23 cellular contexts compared by ENCODE assay signal in genomic region chr10:61302124-61302523, GRCh38.
DNase-seq lines count a peak whose midpoint lies in the region; ATAC-seq and TF ChIP-seq lines count a peak whose summit lies in the region.
"Had no signal": no experiment of that assay in that cellular context is flagged by ENCODE, and none has a peak within 500 bp of the region (broad histone marks: within the 10 kb centered on the region; RNA-seq: fewer than 3 reads in every experiment).

No MANE protein-coding gene starts in this region.

- no peaks in the 10 kb centered on the region for H3K79me1 ChIP-seq in IMR-90 (ENCODE audit: low read depth in 1 of 2, low read length in 2 of 2)

- no peak overlapping the region for H2BK20ac ChIP-seq in IMR-90 (ENCODE audit: low read depth, low read length)

- no peak overlapping the region for H3K4ac ChIP-seq in IMR-90 (ENCODE audit: low read depth, low read length)

- no peak for TF ChIP-seq CTCF in IMR-90 (conservative IDR thresholded peaks at IDR 0.05; ENCODE audit: low read depth, low read length)
- no peak for TF ChIP-seq CTCF in fibroblast of lung (conservative IDR thresholded peaks at IDR 0.05 in 1 of 2, IDR thresholded peaks at IDR 0.05 in 1 of 2; ENCODE audit: low read depth in 1 of 2, low read length in 2 of 2)
- no peak for TF ChIP-seq CTCF in nephron (IDR thresholded peaks at IDR 0.05; ENCODE audit: unreplicated experiment in 3 of 3)
- TF ChIP-seq CTCF in coronary artery (IDR thresholded peaks at IDR 0.05), result no peak

- ATAC-seq in IMR-90 (ENCODE audit: low read depth) (peak; percentile 77), HG02885 (IDR thresholded peaks at IDR 0.05; ENCODE audit: poor library complexity, unreplicated experiment) (no peak), GM19023 (IDR thresholded peaks at IDR 0.05; ENCODE audit: unreplicated experiment) (no peak)

- no peak overlapping the region for H4K91ac ChIP-seq in IMR-90 (ENCODE audit: insufficient read depth, low read depth, low read length)

- no TSS peak for BruUV-seq in IMR-90 (replicated peaks; lab: Mats Ljungman, UMichigan)

- H3K4me1 Mint-ChIP-seq in nephron, result peaks cover 22% of the 10 kb centered on the region
- H3K4me1 Mint-ChIP-seq in T-helper 2 cell treated with Interferon-gamma antibody and Interleukin-4, amounts not matched to agents 5 μg/mL and 100 μg/mL, for 36 hours (ENCODE audit: low read depth), result no peaks in the 10 kb centered on the region
- H3K4me1 Mint-ChIP-seq: IgD-negative memory B cell had no signal

- no peak overlapping the region for H3K4me3 ChIP-seq in ACC112 (ENCODE audit: low read depth, low read length)
- H3K4me3 ChIP-seq in IMR-90 (ENCODE audit: insufficient read depth, low read depth, low read length), result no peak overlapping the region
- H3K4me3 ChIP-seq in fibroblast of lung (replicated peaks in 1 of 4; ENCODE audit: control extremely low read depth in 1 of 4, insufficient read depth in 1 of 4, low read depth in 3 of 4, low read length in 4 of 4), result no peak overlapping the region
- no peak overlapping the region for H3K4me3 ChIP-seq in coronary artery

- no peak overlapping the region for H3K23ac ChIP-seq in IMR-90 (ENCODE audit: low read depth, low read length)

- H3K18ac ChIP-seq in IMR-90 (ENCODE audit: low read depth, low read length), result peak overlapping the region; percentile 94; the same call in 1 of the 2 replicates

- no peak overlapping the region; the same call in 1 of the 2 replicates for H4K5ac ChIP-seq in IMR-90 (ENCODE audit: low read depth, low read length)

- peak overlapping the region; percentile 63 for H3K27ac ChIP-seq in ACC112 (ENCODE audit: low read depth, low read length)
- no peak overlapping the region; the same call in 1 of the 2 replicates for H3K27ac ChIP-seq in IMR-90 (ENCODE audit: insufficient read depth, low read length)
- no peak overlapping the region for H3K27ac ChIP-seq in fibroblast of lung (ENCODE audit: insufficient read depth, low read length)
- H3K27ac ChIP-seq in coronary artery, result no peak overlapping the region
- H3K27ac ChIP-seq: 22Rv1, KMS-11 had no signal

- H3K79me2 ChIP-seq in ACC112 (ENCODE audit: control insufficient read depth, insufficient read depth, low read length, unreplicated experiment) (no peaks in the 10 kb centered on the region), fibroblast of lung (ENCODE audit: control insufficient read depth, insufficient read depth, low read length) (no peaks in the 10 kb centered on the region)

- no peak overlapping the region for H3K56ac ChIP-seq in IMR-90 (ENCODE audit: extremely low read depth, insufficient read depth, low read length)

- H3K27me3 ChIP-seq in ACC112 (ENCODE audit: insufficient read depth, low read length) (no peaks in the 10 kb centered on the region), IMR-90 (ENCODE audit: control insufficient read depth, insufficient read depth, low read length) (no peaks in the 10 kb centered on the region), fibroblast of lung (ENCODE audit: control insufficient read depth, insufficient read depth, low read length) (no peaks in the 10 kb centered on the region)

- POLR2A ChIA-PET in IMR-90 (lab: Charles Lee; ENCODE audit: unreplicated experiment), result no interaction called here

- H2BK15ac ChIP-seq in IMR-90 (ENCODE audit: low read depth, low read length), result no peak overlapping the region

- H4K8ac ChIP-seq in IMR-90 (ENCODE audit: low read depth in 2 of 2, low read length in 2 of 2), result no peak overlapping the region

- peak overlapping the region; percentile 28 to 66 (median 60) for H3K27ac Mint-ChIP-seq in nephron
- H3K27ac Mint-ChIP-seq in T-helper 2 cell treated with Interferon-gamma antibody and Interleukin-4, amounts not matched to agents 5 μg/mL and 100 μg/mL, for 36 hours, result no peak overlapping the region
- H3K27ac Mint-ChIP-seq: IgD-negative memory B cell had no signal

- H2AK5ac ChIP-seq in IMR-90 (ENCODE audit: low read depth, low read length), result no peak overlapping the region

- dilution Hi-C loops in IMR-90 (cut with HindIII; ENCODE audit: low sequenced_read_pairs, unreplicated experiment), result no loop called here

- CTCF ChIA-PET in IMR-90 (lab: Yijun Ruan, JAX), result no interaction called here

- H3K4me1 ChIP-seq in ACC112 (ENCODE audit: control insufficient read depth, insufficient read depth, low read length, unreplicated experiment) (peaks cover 5% of the 10 kb centered on the region), IMR-90 (ENCODE audit: control insufficient read depth, insufficient read depth, low read length) (peaks cover 4% of the 10 kb centered on the region), fibroblast of lung (ENCODE audit: control insufficient read depth, extremely low read depth, insufficient read depth, low read length) (peaks cover 2% of the 10 kb centered on the region)

- H3K9ac ChIP-seq in IMR-90 (ENCODE audit: low read depth, low read length), result no peak overlapping the region
- no peak overlapping the region for H3K9ac ChIP-seq in fibroblast of lung (ENCODE audit: insufficient read depth, low read length)
- H3K9ac ChIP-seq: KMS-11, SK-N-SH had no signal

- H3K4me3 Mint-ChIP-seq in nephron, result no peak overlapping the region
- H3K4me3 Mint-ChIP-seq in T-helper 2 cell treated with Interferon-gamma antibody and Interleukin-4, amounts not matched to agents 5 μg/mL and 100 μg/mL, for 36 hours, result no peak overlapping the region
- H3K4me3 Mint-ChIP-seq: IgD-negative memory B cell had no signal

- TF ChIP-seq RAD21 in IMR-90 (IDR thresholded peaks at IDR 0.05; ENCODE audit: low read length), result no peak

- no peaks in the 10 kb centered on the region for H3K9me1 ChIP-seq in IMR-90 (ENCODE audit: insufficient read depth, low read length)

- H2BK120ac ChIP-seq in IMR-90 (ENCODE audit: low read depth, low read length), result no peak overlapping the region

- no peaks in the 10 kb centered on the region for H3K36me3 Mint-ChIP-seq in nephron (ENCODE audit: low read depth)
- H3K36me3 Mint-ChIP-seq in T-helper 2 cell treated with Interferon-gamma antibody and Interleukin-4, amounts not matched to agents 5 μg/mL and 100 μg/mL, for 36 hours (ENCODE audit: low read depth), result no peaks in the 10 kb centered on the region
- H3K36me3 Mint-ChIP-seq: IgD-negative memory B cell had no signal

- H3K9me3 ChIP-seq in IMR-90 (ENCODE audit: control insufficient read depth, insufficient read depth, low read length), result peaks cover 4% of the 10 kb centered on the region; the same call in 1 of the 2 replicates
- no peaks in the 10 kb centered on the region for H3K9me3 ChIP-seq in fibroblast of lung (ENCODE audit: control insufficient read depth, insufficient read depth, low read depth, low read length)

- intact Hi-C loops in IMR-90 (cut with micrococcal nuclease), result no loop called here

- no peaks in the 10 kb centered on the region for H3K36me3 ChIP-seq in ACC112 (ENCODE audit: insufficient read depth, low read length)
- H3K36me3 ChIP-seq in IMR-90 (ENCODE audit: control insufficient read depth, insufficient read depth, low read length), result no peaks in the 10 kb centered on the region
- H3K36me3 ChIP-seq in fibroblast of lung (ENCODE audit: control insufficient read depth, insufficient read depth, low read length), result no peaks in the 10 kb centered on the region

- H3K4me2 ChIP-seq in IMR-90 (ENCODE audit: low read depth, low read length), result peak overlapping the region; percentile 56; the same call in 1 of the 2 replicates
- no peak overlapping the region for H3K4me2 ChIP-seq in fibroblast of lung (ENCODE audit: extremely low read depth, insufficient read depth, low read length)
- H3K4me2 ChIP-seq: KMS-11, SK-N-SH had no signal

- DNase-seq in IMR-90 (peak; percentile 41), fibroblast of lung (ENCODE audit: low read depth in 2 of 2) (peak; percentile 28 to 35), coronary artery (ENCODE audit: low spot score) (no peak)
- no peak for DNase-seq in T-helper 2 cell treated with Interferon-gamma antibody and Interleukin-4, amounts not matched to agents 5 μg/mL and 100 μg/mL, for 36 hours (ENCODE audit: low spot score)
- DNase-seq: ACHN, DMS153, DND-41, HCEC 1CT, NCI-H1092, NCI-H1417 treated with DMSO at 0.1 percent for 48 hours, NCI-H1694 treated with DMSO at 0.1 percent for 48 hours, NCI-H2081, NCI-H2227 treated with DMSO at 0.1 percent for 48 hours, NCI-H510A, NCI-H69 had no signal

- no peak overlapping the region for H2AK9ac ChIP-seq in IMR-90 (replicated peaks; ENCODE audit: low read depth, low read length, poor library complexity)

- H3K27me3 Mint-ChIP-seq in nephron (ENCODE audit: low read depth), result no peaks in the 10 kb centered on the region
- peaks cover 31% of the 10 kb centered on the region for H3K27me3 Mint-ChIP-seq in T-helper 2 cell treated with Interferon-gamma antibody and Interleukin-4, amounts not matched to agents 5 μg/mL and 100 μg/mL, for 36 hours (ENCODE audit: low read depth)
- H3K27me3 Mint-ChIP-seq: IgD-negative memory B cell had no signal

- no peak overlapping the region for H2BK5ac ChIP-seq in IMR-90 (ENCODE audit: low read depth, low read length, poor library complexity, severe bottlenecking)

- peaks cover 7% of the 10 kb centered on the region for H3K9me3 Mint-ChIP-seq in nephron
- H3K9me3 Mint-ChIP-seq in T-helper 2 cell treated with Interferon-gamma antibody and Interleukin-4, amounts not matched to agents 5 μg/mL and 100 μg/mL, for 36 hours, result peaks cover 6% of the 10 kb centered on the region

- TF ChIP-seq POLR2A in IMR-90 (IDR thresholded peaks at IDR 0.05; ENCODE audit: low read depth, low read length), result no peak

- H4K20me1 ChIP-seq in IMR-90 (ENCODE audit: insufficient read depth, low read length) (no peaks in the 10 kb centered on the region), fibroblast of lung (ENCODE audit: control insufficient read depth, extremely low read depth, insufficient read depth, low read length) (no peaks in the 10 kb centered on the region)

- H2AFZ ChIP-seq in ACC112 (ENCODE audit: low read length, unreplicated experiment), result no peak overlapping the region
- no peak overlapping the region for H2AFZ ChIP-seq in IMR-90 (replicated peaks; ENCODE audit: low read length, poor library complexity)
- no peak overlapping the region for H2AFZ ChIP-seq in fibroblast of lung (ENCODE audit: low read length)

- H3K14ac ChIP-seq in IMR-90 (replicated peaks; ENCODE audit: low read depth, low read length), result no peak overlapping the region

- in situ Hi-C loops in IMR-90 (cut with MboI; ENCODE audit: low sequenced_read_pairs), result no loop called here

TF ChIP-seq in IMR-90, 13 proteins besides CTCF, POLR2A, EP300 and RAD21 (continues in another document):
- TF ChIP-seq MAZ (IDR thresholded peaks at IDR 0.05; ENCODE audit: borderline replicate concordance, low read depth, low read length) (no peak), SMC3 (IDR thresholded peaks at IDR 0.05; ENCODE audit: low read depth, low read length) (no peak), MAFK (IDR thresholded peaks at IDR 0.05; ENCODE audit: low read depth, low read length) (no peak), RCOR1 (IDR thresholded peaks at IDR 0.05; ENCODE audit: insufficient replicate concordance, low read length) (no peak), MXI1 (IDR thresholded peaks at IDR 0.05; ENCODE audit: borderline replicate concordance, low read depth, low read length) (no peak)

Comparison
In these comparisons a context has a peak if more than half of its experiments do, and no peak if none do; other contexts are left out.
1. DNase-seq: peak in IMR-90 (single experiment) and fibroblast of lung (2 of 2); none in T-helper 2 cell treated with Interferon-gamma antibody and Interleukin-4, amounts not matched to agents 5 μg/mL and 100 μg/mL, for 36 hours (single experiment) and coronary artery (single experiment).